Comparison of ENCODE assay signal across 40 cellular contexts in the genomic region with DNA sequence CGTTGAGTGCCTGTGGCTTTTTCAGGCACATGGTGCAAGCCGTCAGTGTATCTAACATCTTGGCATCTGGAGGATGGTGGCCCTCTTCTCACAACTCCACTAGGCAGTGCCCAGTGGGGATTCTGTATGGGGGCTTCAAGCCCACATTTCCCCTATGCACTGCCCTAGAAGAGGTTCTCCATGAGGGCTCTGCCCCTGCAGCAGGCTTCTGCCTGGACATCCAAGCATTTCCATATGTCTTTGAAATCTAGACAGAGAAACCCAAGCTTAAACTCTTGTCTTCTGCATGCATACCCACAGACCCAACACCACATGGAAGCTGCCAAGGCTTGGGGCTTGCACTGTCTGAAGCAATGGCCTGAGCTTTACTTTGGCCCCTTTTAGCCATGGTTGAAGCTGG.
"Had no signal": no experiment of that assay in that cellular context is flagged by ENCODE, and none has a peak within 500 bp of the region (broad histone marks: within the 10 kb centered on the region; RNA-seq: fewer than 3 reads in every experiment).

No MANE protein-coding gene starts in this region.

- H3K27ac Mint-ChIP-seq: activated naive CD4-positive, alpha-beta T cell treated with anti-CD3 and anti-CD28 coated beads for 36 hours; activated naive CD4-positive, alpha-beta T cell treated with anti-CD3 and anti-CD28 coated beads, Interleukin-2, amount 10 ng/mL, durations not matched to agents 7 days and 5 days; activated naive CD4-positive, alpha-beta T cell treated with anti-CD3 and anti-CD28 coated beads, Interleukin-2, amount 50 U/mL, for 24 hours; activated naive CD4-positive, alpha-beta T cell treated with anti-CD3 and anti-CD28 coated beads, Interleukin-2, amount 50 U/mL, for 72 hours; activated naive CD8-positive, alpha-beta T cell; activated naive CD8-positive, alpha-beta T cell treated with anti-CD3 and anti-CD28 coated beads for 36 hours; activated naive CD8-positive, alpha-beta T cell treated with anti-CD3 and anti-CD28 coated beads, Interleukin-2, amount 10 ng/mL, durations not matched to agents 7 days and 5 days; activated naive CD8-positive, alpha-beta T cell treated with anti-CD3 and anti-CD28 coated beads, Interleukin-2, amount 50 U/mL, for 24 hours; activated T-cell treated with anti-CD3 and anti-CD28 coated beads, Interleukin-2, amount 50 U/mL, for 24 hours; activated T-cell treated with anti-CD3 and anti-CD28 coated beads, Interleukin-2, amount 50 U/mL, for 72 hours; activated T-helper 1 cell treated with anti-CD3 and anti-CD28 coated beads, Interleukin-12 subunit alpha, Interleukin-12 subunit beta, Interleukin-2, Interleukin-4 antibody, amounts not matched to agents 30 ng/mL and 10 ng/mL and 1 ng/mL, durations not matched to agents 14 hours and 24 hours and 36 hours; activated T-helper 17 cell treated with anti-CD3 and anti-CD28 coated beads, Interleukin-2, amount 50 U/mL, for 72 hours; activated T-helper 2 cell treated with anti-CD3 and anti-CD28 coated beads, Interferon-gamma antibody, Interleukin-2, Interleukin-4, amounts not matched to agents 10 μg/mL and 5 μg/mL and 100 μg/mL, durations not matched to agents 14 hours and 24 hours and 36 hours; brain had no signal

- ATAC-seq: activated naive CD4-positive, alpha-beta T cell treated with anti-CD3 and anti-CD28 coated beads, Interleukin-2, amount 50 U/mL, for 72 hours; activated naive CD8-positive, alpha-beta T cell treated with anti-CD3 and anti-CD28 coated beads, Interleukin-2, amount 50 U/mL, for 24 hours; activated T-cell treated with anti-CD3 and anti-CD28 coated beads, Interleukin-2, amount 50 U/mL, for 4 hours; activated T-cell treated with anti-CD3 and anti-CD28 coated beads, Interleukin-2, amount 50 U/mL, for 72 hours; activated T-helper 17 cell treated with anti-CD3 and anti-CD28 coated beads, Interleukin-2, amount 50 U/mL, for 72 hours; body of pancreas had no signal

- H3K4me3 Mint-ChIP-seq: activated naive CD4-positive, alpha-beta T cell treated with anti-CD3 and anti-CD28 coated beads for 36 hours; activated naive CD4-positive, alpha-beta T cell treated with anti-CD3 and anti-CD28 coated beads, Interleukin-2, amount 10 ng/mL, durations not matched to agents 7 days and 5 days; activated naive CD4-positive, alpha-beta T cell treated with anti-CD3 and anti-CD28 coated beads, Interleukin-2, amount 50 U/mL, for 24 hours; activated naive CD8-positive, alpha-beta T cell; activated naive CD8-positive, alpha-beta T cell treated with anti-CD3 and anti-CD28 coated beads for 36 hours; activated naive CD8-positive, alpha-beta T cell treated with anti-CD3 and anti-CD28 coated beads, Interleukin-2, amount 10 ng/mL, durations not matched to agents 7 days and 5 days; activated naive CD8-positive, alpha-beta T cell treated with anti-CD3 and anti-CD28 coated beads, Interleukin-2, amount 50 U/mL, for 24 hours; activated T-cell treated with anti-CD3 and anti-CD28 coated beads, Interleukin-2, amount 50 U/mL, for 24 hours; activated T-cell treated with anti-CD3 and anti-CD28 coated beads, Interleukin-2, amount 50 U/mL, for 4 hours; activated T-cell treated with anti-CD3 and anti-CD28 coated beads, Interleukin-2, amount 50 U/mL, for 72 hours; activated T-helper 1 cell treated with anti-CD3 and anti-CD28 coated beads, Interleukin-12 subunit alpha, Interleukin-12 subunit beta, Interleukin-2, Interleukin-4 antibody, amounts not matched to agents 30 ng/mL and 10 ng/mL and 1 ng/mL, durations not matched to agents 14 hours and 24 hours and 36 hours; activated T-helper 17 cell treated with anti-CD3 and anti-CD28 coated beads, Interleukin-2, amount 50 U/mL, for 72 hours; brain; central memory CD8-positive, alpha-beta T cell had no signal

- H3K4me3 ChIP-seq: adrenal gland, ascending aorta, body of pancreas, breast epithelium, cardiac muscle cell had no signal

- H3K9me3 ChIP-seq: adrenal gland, body of pancreas had no signal

- H3K27me3 ChIP-seq: adrenal gland, ascending aorta, body of pancreas, brain microvascular endothelial cell, breast epithelium, cardiac muscle cell had no signal

- H3K36me3 Mint-ChIP-seq: activated naive CD4-positive, alpha-beta T cell treated with anti-CD3 and anti-CD28 coated beads, Interleukin-2, amount 10 ng/mL, durations not matched to agents 7 days and 5 days; activated naive CD4-positive, alpha-beta T cell treated with anti-CD3 and anti-CD28 coated beads, Interleukin-2, amount 50 U/mL, for 24 hours; activated naive CD8-positive, alpha-beta T cell treated with anti-CD3 and anti-CD28 coated beads for 36 hours; activated naive CD8-positive, alpha-beta T cell treated with anti-CD3 and anti-CD28 coated beads, Interleukin-2, amount 10 ng/mL, durations not matched to agents 7 days and 5 days; brain had no signal

- DNase-seq: activated effector memory CD4-positive, alpha-beta T cell treated with anti-CD3 and anti-CD28 coated beads, Interleukin-2, amount 50 U/mL, for 16 hours; activated effector memory CD4-positive, alpha-beta T cell treated with Interleukin-2 at 50 U/mL for 16 hours; activated gamma-delta T cell; activated gamma-delta T cell treated with Interleukin-2 at 50 U/mL for 16 hours; activated naive CD4-positive, alpha-beta T cell; activated naive CD4-positive, alpha-beta T cell treated with anti-CD3 and anti-CD28 coated beads for 36 hours; activated naive CD4-positive, alpha-beta T cell treated with anti-CD3 and anti-CD28 coated beads, Interleukin-2, amount 10 ng/mL, durations not matched to agents 7 days and 5 days; activated naive CD4-positive, alpha-beta T cell treated with anti-CD3 and anti-CD28 coated beads, Interleukin-2, amount 50 U/mL, for 16 hours; activated naive CD4-positive, alpha-beta T cell treated with Interleukin-2 at 50 U/mL for 16 hours; activated naive CD8-positive, alpha-beta T cell treated with anti-CD3 and anti-CD28 coated beads for 36 hours; activated naive CD8-positive, alpha-beta T cell treated with anti-CD3 and anti-CD28 coated beads, Interleukin-2, amount 10 ng/mL, durations not matched to agents 7 days and 5 days; activated naive CD8-positive, alpha-beta T cell treated with anti-CD3 and anti-CD28 coated beads, Interleukin-2, amount 50 U/mL, for 24 hours; activated T-cell treated with anti-CD3 and anti-CD28 coated beads, Interleukin-2, amount 50 U/mL, for 1 hour; activated T-cell treated with anti-CD3 and anti-CD28 coated beads, Interleukin-2, amount 50 U/mL, for 24 hours; activated T-cell treated with anti-CD3 and anti-CD28 coated beads, Interleukin-2, amount 50 U/mL, for 4 hours; activated T-cell treated with anti-CD3 and anti-CD28 coated beads, Interleukin-2, amount 50 U/mL, for 48 hours; activated T-cell treated with anti-CD3 and anti-CD28 coated beads, Interleukin-2, amount 50 U/mL, for 72 hours; adrenal gland; amniotic stem cell; amygdala; anterior cingulate cortex; aorta; body of pancreas; brain microvascular endothelial cell; caudate nucleus; central memory CD4-positive, alpha-beta T cell; cerebellar nuclear complex had no signal

- H3K4me1 ChIP-seq: adrenal gland, ascending aorta, body of pancreas, breast epithelium had no signal

- H3K36me3 ChIP-seq: adrenal gland, ascending aorta, brain microvascular endothelial cell, breast epithelium, cardiac muscle cell had no signal

- H3K27ac ChIP-seq: adrenal gland, ascending aorta, body of pancreas, brain microvascular endothelial cell, breast epithelium, cardiac muscle cell had no signal

- H3K27me3 Mint-ChIP-seq: activated naive CD4-positive, alpha-beta T cell treated with anti-CD3 and anti-CD28 coated beads, Interleukin-2, amount 10 ng/mL, durations not matched to agents 7 days and 5 days; activated naive CD8-positive, alpha-beta T cell treated with anti-CD3 and anti-CD28 coated beads for 36 hours; activated naive CD8-positive, alpha-beta T cell treated with anti-CD3 and anti-CD28 coated beads, Interleukin-2, amount 10 ng/mL, durations not matched to agents 7 days and 5 days had no signal

- FAIRE-seq: astrocyte, bronchial epithelial cell had no signal

- H3K4me1 Mint-ChIP-seq: activated naive CD4-positive, alpha-beta T cell treated with anti-CD3 and anti-CD28 coated beads, Interleukin-2, amount 10 ng/mL, durations not matched to agents 7 days and 5 days; activated naive CD4-positive, alpha-beta T cell treated with anti-CD3 and anti-CD28 coated beads, Interleukin-2, amount 50 U/mL, for 24 hours; activated naive CD8-positive, alpha-beta T cell treated with anti-CD3 and anti-CD28 coated beads for 36 hours; activated naive CD8-positive, alpha-beta T cell treated with anti-CD3 and anti-CD28 coated beads, Interleukin-2, amount 10 ng/mL, durations not matched to agents 7 days and 5 days; activated naive CD8-positive, alpha-beta T cell treated with anti-CD3 and anti-CD28 coated beads, Interleukin-2, amount 50 U/mL, for 24 hours; activated T-helper 17 cell treated with anti-CD3 and anti-CD28 coated beads, Interleukin-2, amount 50 U/mL, for 72 hours; brain; central memory CD8-positive, alpha-beta T cell had no signal
